Comparison of ENCODE assay signal across 18 cellular contexts in the genomic region with DNA sequence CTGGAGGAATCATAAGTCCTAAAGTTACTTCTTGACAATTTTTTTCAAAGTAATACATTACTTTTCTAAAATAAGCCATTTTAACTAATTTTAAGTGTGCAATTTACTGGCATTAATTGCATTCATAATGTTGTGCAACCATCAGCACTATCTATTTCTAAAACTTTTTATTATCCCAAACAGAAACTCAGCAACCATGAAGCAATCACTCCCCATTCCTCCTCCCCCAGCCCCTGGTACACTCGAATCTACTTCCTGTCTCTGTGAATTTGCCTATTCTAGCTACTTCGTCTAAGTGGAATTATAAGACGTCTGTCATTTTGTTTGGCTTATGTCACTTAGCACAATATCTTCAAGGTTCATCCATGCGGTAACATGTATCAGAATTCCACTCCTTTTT.
"Had no signal": no experiment of that assay in that cellular context is flagged by ENCODE, and none has a peak within 500 bp of the region (broad histone marks: within the 10 kb centered on the region; RNA-seq: fewer than 3 reads in every experiment).

No MANE protein-coding gene starts in this region.

- H3K36me3 Mint-ChIP-seq: activated naive CD4-positive, alpha-beta T cell treated with anti-CD3 and anti-CD28 coated beads, Interleukin-2, amount 50 U/mL, for 72 hours; naive thymus-derived CD8-positive, alpha-beta T cell; stimulated activated effector memory CD8-positive, alpha-beta T cell treated with anti-CD3 and anti-CD28 coated beads, Interleukin-12 subunit alpha, Interleukin-12 subunit beta, amount 100 ng/mL, for 72 hours had no signal

- H3K27me3 ChIP-seq: body of pancreas, gastroesophageal sphincter, tibial nerve, vagina had no signal

- H3K27ac Mint-ChIP-seq: activated naive CD4-positive, alpha-beta T cell treated with anti-CD3 and anti-CD28 coated beads, Interleukin-2, amount 50 U/mL, for 72 hours; stimulated activated effector memory CD8-positive, alpha-beta T cell treated with anti-CD3 and anti-CD28 coated beads, Interleukin-12 subunit alpha, Interleukin-12 subunit beta, amount 100 ng/mL, for 72 hours had no signal

- H3K27ac ChIP-seq: body of pancreas, gastroesophageal sphincter, prostate gland, right lobe of liver, tibial nerve, vagina had no signal

- DNase-seq: activated CD4-positive, alpha-beta T cell treated with anti-CD3 and anti-CD28 coated beads, Interleukin-2, amount 50 U/mL, for 4 hours; activated CD4-positive, CD25-positive, alpha-beta regulatory T cell treated with anti-CD3 and anti-CD28 coated beads, Interleukin-2, amount 50 U/mL, for 72 hours; activated effector memory CD4-positive, alpha-beta T cell treated with anti-CD3 and anti-CD28 coated beads, Interleukin-2, amount 50 U/mL, for 16 hours; activated T-cell treated with anti-CD3 and anti-CD28 coated beads, Interleukin-2, amount 50 U/mL, for 4 hours; amniotic stem cell; body of pancreas; central memory CD4-positive, alpha-beta T cell; cortex of kidney; effector memory CD4-positive, alpha-beta T cell; mucosa of descending colon; naive thymus-derived CD8-positive, alpha-beta T cell; right lobe of liver had no signal

- H3K4me3 ChIP-seq: body of pancreas, gastroesophageal sphincter, mucosa of descending colon, prostate gland, right lobe of liver, tibial nerve, vagina had no signal

- H3K4me1 ChIP-seq: body of pancreas, gastroesophageal sphincter, prostate gland, right lobe of liver, tibial nerve, vagina had no signal

- H3K9me3 ChIP-seq: body of pancreas, gastroesophageal sphincter, mucosa of descending colon, prostate gland, right lobe of liver, tibial nerve, vagina had no signal

- H3K4me3 Mint-ChIP-seq: activated T-cell treated with anti-CD3 and anti-CD28 coated beads, Interleukin-2, amount 50 U/mL, for 4 hours; naive thymus-derived CD8-positive, alpha-beta T cell; stimulated activated effector memory CD8-positive, alpha-beta T cell treated with anti-CD3 and anti-CD28 coated beads, Interleukin-12 subunit alpha, Interleukin-12 subunit beta, amount 100 ng/mL, for 72 hours had no signal

- ATAC-seq: activated naive CD4-positive, alpha-beta T cell treated with anti-CD3 and anti-CD28 coated beads, Interleukin-2, amount 50 U/mL, for 72 hours; activated T-cell treated with anti-CD3 and anti-CD28 coated beads, Interleukin-2, amount 50 U/mL, for 4 hours; body of pancreas; naive thymus-derived CD8-positive, alpha-beta T cell; stimulated activated effector memory CD8-positive, alpha-beta T cell treated with anti-CD3 and anti-CD28 coated beads, Interleukin-12 subunit alpha, Interleukin-12 subunit beta, amount 100 ng/mL, for 72 hours had no signal

- H3K36me3 ChIP-seq: gastroesophageal sphincter, prostate gland, right lobe of liver, tibial nerve, vagina had no signal

- H3K9me3 Mint-ChIP-seq: activated naive CD4-positive, alpha-beta T cell treated with anti-CD3 and anti-CD28 coated beads, Interleukin-2, amount 50 U/mL, for 72 hours; activated T-cell treated with anti-CD3 and anti-CD28 coated beads, Interleukin-2, amount 50 U/mL, for 4 hours; stimulated activated effector memory CD8-positive, alpha-beta T cell treated with anti-CD3 and anti-CD28 coated beads, Interleukin-12 subunit alpha, Interleukin-12 subunit beta, amount 100 ng/mL, for 72 hours had no signal
